9 cellular contexts compared by ENCODE assay signal in the genomic region with DNA sequence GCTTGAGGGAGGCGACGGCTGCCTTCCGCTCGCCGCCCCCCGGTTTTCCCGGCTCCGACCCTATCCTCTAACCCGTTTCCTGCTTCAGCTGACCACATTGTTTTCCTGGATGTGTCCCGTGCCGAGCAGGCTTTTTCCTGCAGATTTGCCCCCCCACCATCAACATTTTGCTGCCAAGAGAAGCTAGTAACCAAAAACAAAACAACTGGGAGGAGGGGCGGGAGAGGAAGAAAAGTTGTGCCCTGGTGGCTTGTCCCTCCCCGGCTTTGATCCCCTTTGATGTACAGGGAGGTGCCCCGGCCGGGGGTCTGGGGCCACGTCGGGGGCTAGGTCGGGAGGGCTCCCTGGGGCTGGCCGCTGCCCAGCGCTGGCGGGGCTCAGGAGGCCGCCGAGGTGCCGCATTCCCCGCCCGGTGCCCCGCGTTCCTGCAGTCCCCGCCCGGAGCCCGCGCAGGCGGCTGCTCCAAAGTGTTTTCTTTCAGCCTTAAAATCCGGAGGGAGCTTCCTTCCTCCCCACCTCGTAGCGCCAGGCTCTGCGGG. TPM values are rescaled to one million over a fixed set of nuclear protein-coding genes. Genes with fewer than 3 reads are reported as not detected.
DNase-seq lines count a peak whose midpoint lies in the region; TF ChIP-seq lines count a peak whose summit lies in the region.
"Not testable (repeated sequence)": the region's sequence is repeated elsewhere in the genome, so short reads cannot be mapped to it uniquely, and the experiment has no call there.
"Had no signal": no experiment of that assay in that cellular context is flagged by ENCODE, and none has a peak within 500 bp of the region (broad histone marks: within the 10 kb centered on the region; RNA-seq: fewer than 3 reads in every experiment).

No MANE protein-coding gene starts in this region.

- intact Hi-C loops in thyroid gland (cut with DNase I): not testable (repeated sequence)

- not testable (repeated sequence) for H3K9ac ChIP-seq in BLaER1; HUES6 (ENCODE audit: low read length)

- TF ChIP-seq POLR2A in thyroid gland (IDR thresholded peaks at IDR 0.05): not testable (repeated sequence)

- H3K4me2 ChIP-seq in BLaER1 (0 out of 2 replicates have a peak overlapping the region, but pooled peaks have one; percentile 44), hepatocyte (peak overlapping the region; percentile 70)

- not testable (repeated sequence) for H3K9me3 Mint-ChIP-seq in T-helper 1 cell treated with Interleukin-12 subunit alpha and Interleukin-12 subunit beta and Interleukin-4 antibody, amounts not matched to agents 30 μg/mL and 1 μg/mL, for 36 hours; activated naive CD4-positive, alpha-beta T cell treated with anti-CD3 and anti-CD28 coated beads, Interleukin-2, amount 50 U/mL, for 24 hours

- not testable (repeated sequence) for H3K4me1 Mint-ChIP-seq in T-helper 1 cell treated with Interleukin-12 subunit alpha and Interleukin-12 subunit beta and Interleukin-4 antibody, amounts not matched to agents 30 μg/mL and 1 μg/mL, for 36 hours (ENCODE audit: low read depth); activated naive CD4-positive, alpha-beta T cell treated with anti-CD3 and anti-CD28 coated beads, Interleukin-2, amount 50 U/mL, for 24 hours

- peak overlapping the region; percentile 84 for H3K27ac Mint-ChIP-seq in T-helper 1 cell treated with Interleukin-12 subunit alpha and Interleukin-12 subunit beta and Interleukin-4 antibody, amounts not matched to agents 30 μg/mL and 1 μg/mL, for 36 hours
- H3K27ac Mint-ChIP-seq in activated naive CD4-positive, alpha-beta T cell treated with anti-CD3 and anti-CD28 coated beads, Interleukin-2, amount 50 U/mL, for 24 hours: not testable (repeated sequence)

- H3K79me2 ChIP-seq in hepatocyte: not testable (repeated sequence)

- DNase-seq in hepatocyte (ENCODE audit: low spot score): not testable (repeated sequence)
- peak; percentile 5 to 6 for DNase-seq in thyroid gland

- not testable (repeated sequence) for H3K4me1 ChIP-seq in BLaER1; HUES6 (ENCODE audit: control insufficient read depth, insufficient read depth, low read length); ectodermal cell (ENCODE audit: control insufficient read depth, insufficient read depth, low read length); hepatocyte (ENCODE audit: insufficient read depth); neutrophil (ENCODE audit: control insufficient read depth in 1 of 2, insufficient read depth in 1 of 2, low read depth in 1 of 2, low read length in 1 of 2); thyroid gland

- H4K20me1 ChIP-seq in BLaER1; hepatocyte (ENCODE audit: insufficient read depth, poor library complexity, severe bottlenecking): not testable (repeated sequence)

- WGBS in ectodermal cell, 2 experiments: 0% methylated on average over 5 of the region's 37 CpGs; no CpG with 5 or more reads in 1 of the 2 experiments
- 15% methylated on average over 3 of the region's 37 CpGs for WGBS in hepatocyte (ENCODE audit: low lambda C conversion rate, missing lambda C conversion rate)
- 0% methylated on average over 1 to 5 of the region's 37 CpGs for WGBS in thyroid gland, 2 donors

- H3K4me3 ChIP-seq in BLaER1 (peak overlapping the region; percentile 59; the same call in 1 of the 2 replicates), HUES6 (ENCODE audit: low read depth, low read length) (peak overlapping the region; percentile 39; the same call in 1 of the 2 replicates), ectodermal cell (ENCODE audit: insufficient read depth, low read depth, low read length) (peak overlapping the region; percentile 25), neutrophil (ENCODE audit: low read depth in 1 of 2, low read length in 1 of 2) (peak overlapping the region; percentile 20 to 38)
- not testable (repeated sequence) for H3K4me3 ChIP-seq in hepatocyte; thyroid gland (replicated peaks in 1 of 3)

- not testable (repeated sequence) for H3K27me3 Mint-ChIP-seq in T-helper 1 cell treated with Interleukin-12 subunit alpha and Interleukin-12 subunit beta and Interleukin-4 antibody, amounts not matched to agents 30 μg/mL and 1 μg/mL, for 36 hours (ENCODE audit: low read depth); activated naive CD4-positive, alpha-beta T cell treated with anti-CD3 and anti-CD28 coated beads, Interleukin-2, amount 50 U/mL, for 24 hours

- TF ChIP-seq CTCF in hepatocyte (IDR thresholded peaks at IDR 0.05; ENCODE audit: poor library complexity); neutrophil (IDR thresholded peaks at IDR 0.05); thyroid gland (IDR thresholded peaks at IDR 0.05): not testable (repeated sequence)

- peak overlapping the region; percentile 93 for H3K4me3 Mint-ChIP-seq in T-helper 1 cell treated with Interleukin-12 subunit alpha and Interleukin-12 subunit beta and Interleukin-4 antibody, amounts not matched to agents 30 μg/mL and 1 μg/mL, for 36 hours
- peak overlapping the region; percentile 95 for H3K4me3 Mint-ChIP-seq in activated naive CD4-positive, alpha-beta T cell treated with anti-CD3 and anti-CD28 coated beads, Interleukin-2, amount 50 U/mL, for 24 hours

- H3K27ac ChIP-seq in BLaER1; HUES6 (ENCODE audit: low read depth, low read length); ectodermal cell (ENCODE audit: insufficient read depth, low read depth, low read length, poor library complexity, severe bottlenecking); hepatocyte; neutrophil; thyroid gland: not testable (repeated sequence)

- not testable (repeated sequence) for H3K9me3 ChIP-seq in BLaER1; HUES6 (ENCODE audit: control insufficient read depth, insufficient read depth, low read depth, low read length); ectodermal cell (ENCODE audit: control insufficient read depth, low read length); hepatocyte (ENCODE audit: low read depth); neutrophil; thyroid gland

- not testable (repeated sequence) for H3K36me3 ChIP-seq in BLaER1; HUES6 (ENCODE audit: control insufficient read depth, insufficient read depth, low read length); ectodermal cell (ENCODE audit: control insufficient read depth, insufficient read depth, low read length); hepatocyte (replicated peaks; ENCODE audit: insufficient read depth, low read depth); neutrophil; thyroid gland

- not testable (repeated sequence) for H3K36me3 Mint-ChIP-seq in T-helper 1 cell treated with Interleukin-12 subunit alpha and Interleukin-12 subunit beta and Interleukin-4 antibody, amounts not matched to agents 30 μg/mL and 1 μg/mL, for 36 hours (ENCODE audit: low read depth); activated naive CD4-positive, alpha-beta T cell treated with anti-CD3 and anti-CD28 coated beads, Interleukin-2, amount 50 U/mL, for 24 hours

- H2AFZ ChIP-seq in hepatocyte: not testable (repeated sequence)

- not testable (repeated sequence) for H3K27me3 ChIP-seq in BLaER1; HUES6 (ENCODE audit: control insufficient read depth, insufficient read depth, low read length); ectodermal cell (ENCODE audit: control insufficient read depth, insufficient read depth, low read length, poor library complexity, severe bottlenecking); hepatocyte; neutrophil; thyroid gland

- not testable (repeated sequence) for H3K9me2 ChIP-seq in hepatocyte (replicated peaks; ENCODE audit: insufficient read depth)

RNA-seq across cellular contexts. Expression of a gene that starts 2.2 kb away (rescaled TPM):
- 14.4 TPM for polyA plus RNA-seq in ectodermal cell (2013, experiment 1 of 4)
- 6.8 TPM for polyA plus RNA-seq in ectodermal cell (2013, experiment 2 of 4)
- 8.7 TPM for polyA plus RNA-seq in ectodermal cell (2013, experiment 3 of 4)
- polyA plus RNA-seq in ectodermal cell (2013, experiment 4 of 4): 9.5 TPM
- total RNA-seq in hepatocyte (0.07 TPM in 1 of 2 replicates, not detected in the other), thyroid gland (under 1 TPM in 1 of 4 donors, not detected in 3; 0.54 TPM)
- polyA plus RNA-seq in hepatocyte: 0.50 and 1.4 TPM in 2 replicates
- total RNA-seq: sciatic nerve had no signal
